In the genomic region with DNA sequence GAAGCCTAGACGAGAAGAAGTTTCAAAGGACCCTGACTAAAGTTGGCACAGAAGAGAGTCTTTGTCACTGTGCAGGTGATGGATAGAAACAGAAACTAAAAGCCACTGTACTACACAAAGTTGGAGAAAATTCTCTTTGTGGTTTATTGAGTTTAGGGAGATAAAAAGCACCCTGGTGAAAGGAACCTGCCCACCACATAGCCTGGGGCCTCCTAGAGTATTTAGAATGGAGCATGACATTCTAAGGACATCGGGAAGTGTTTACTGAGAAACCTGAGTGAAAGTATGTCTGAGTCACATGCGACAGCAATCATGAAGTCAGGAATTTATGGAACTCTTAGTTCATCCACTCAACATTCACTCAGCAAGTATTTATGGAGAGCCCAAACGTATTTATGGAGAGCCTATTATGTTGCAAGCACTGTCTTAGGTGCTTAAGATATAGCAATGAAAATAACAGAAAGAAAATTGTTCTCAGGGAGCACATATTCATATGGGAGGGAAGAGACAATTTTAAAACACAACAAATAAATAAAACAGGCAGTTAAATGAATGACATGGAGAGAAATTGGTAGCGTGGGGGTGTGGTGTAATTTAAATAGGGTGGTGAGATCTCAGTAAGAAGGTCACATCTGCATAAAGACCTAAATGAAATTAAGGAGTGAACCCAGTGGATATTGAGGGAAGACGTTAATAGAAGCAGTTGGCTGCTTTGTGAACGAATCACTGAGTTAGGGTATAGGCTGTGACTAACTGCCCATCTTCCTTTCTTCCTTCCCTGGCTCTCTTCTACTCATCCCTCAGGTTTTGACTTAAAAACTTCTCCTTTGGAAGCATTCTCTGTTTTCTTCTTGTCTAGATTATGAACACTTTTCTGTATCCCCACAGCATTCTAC, we compare ENCODE assay signal across 1 cellular context.
TF ChIP-seq lines count a peak whose summit lies in the region.

No MANE protein-coding gene starts in this region.

TF ChIP-seq in HEK293, 187 proteins besides CTCF, POLR2A, EP300 and RAD21 (continued from another document and continues in another):
- TF ChIP-seq, protein P1, sequence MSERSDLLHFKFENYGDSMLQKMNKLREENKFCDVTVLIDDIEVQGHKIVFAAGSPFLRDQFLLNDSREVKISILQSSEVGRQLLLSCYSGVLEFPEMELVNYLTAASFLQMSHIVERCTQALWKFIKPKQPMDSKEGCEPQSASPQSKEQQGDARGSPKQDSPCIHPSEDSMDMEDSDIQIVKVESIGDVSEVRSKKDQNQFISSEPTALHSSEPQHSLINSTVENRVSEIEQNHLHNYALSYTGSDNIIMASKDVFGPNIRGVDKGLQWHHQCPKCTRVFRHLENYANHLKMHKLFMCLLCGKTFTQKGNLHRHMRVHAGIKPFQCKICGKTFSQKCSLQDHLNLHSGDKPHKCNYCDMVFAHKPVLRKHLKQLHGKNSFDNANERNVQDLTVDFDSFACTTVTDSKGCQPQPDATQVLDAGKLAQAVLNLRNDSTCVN (tag by site-specific recombination; optimal IDR thresholded peaks at IDR 0.05): no peak
- TF ChIP-seq, protein P2, sequence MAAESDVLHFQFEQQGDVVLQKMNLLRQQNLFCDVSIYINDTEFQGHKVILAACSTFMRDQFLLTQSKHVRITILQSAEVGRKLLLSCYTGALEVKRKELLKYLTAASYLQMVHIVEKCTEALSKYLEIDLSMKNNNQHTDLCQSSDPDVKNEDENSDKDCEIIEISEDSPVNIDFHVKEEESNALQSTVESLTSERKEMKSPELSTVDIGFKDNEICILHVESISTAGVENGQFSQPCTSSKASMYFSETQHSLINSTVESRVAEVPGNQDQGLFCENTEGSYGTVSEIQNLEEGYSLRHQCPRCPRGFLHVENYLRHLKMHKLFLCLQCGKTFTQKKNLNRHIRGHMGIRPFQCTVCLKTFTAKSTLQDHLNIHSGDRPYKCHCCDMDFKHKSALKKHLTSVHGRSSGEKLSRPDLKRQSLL (tag by site-specific recombination; IDR thresholded peaks at IDR 0.05): peak; percentile 17; the same call in 1 of the 2 replicates
- no peak for TF ChIP-seq ZNF426 (tag by site-specific recombination; IDR thresholded peaks at IDR 0.05)
- TF ChIP-seq ZNF221 (tag by site-specific recombination; IDR thresholded peaks at IDR 0.05; ENCODE audit: borderline replicate concordance): no peak
- TF ChIP-seq ZNF830 (tag by site-specific recombination; IDR thresholded peaks at IDR 0.05; ENCODE audit: low read depth): no peak
- peak; percentile 52; the same call in 1 of the 2 replicates for TF ChIP-seq ZNF76 (tag by site-specific recombination; IDR thresholded peaks at IDR 0.05; ENCODE audit: borderline replicate concordance, low read depth)
- no peak for TF ChIP-seq ZNF416 (tag by site-specific recombination; IDR thresholded peaks at IDR 0.05)
- TF ChIP-seq ZNF585B (tag by site-specific recombination; IDR thresholded peaks at IDR 0.05): no peak
- no peak for TF ChIP-seq ZNF174 (tag by site-specific recombination; IDR thresholded peaks at IDR 0.05)
- no peak for TF ChIP-seq SETDB1 (IDR thresholded peaks at IDR 0.05; ENCODE audit: insufficient read length, low read length)
- TF ChIP-seq, protein P3, sequence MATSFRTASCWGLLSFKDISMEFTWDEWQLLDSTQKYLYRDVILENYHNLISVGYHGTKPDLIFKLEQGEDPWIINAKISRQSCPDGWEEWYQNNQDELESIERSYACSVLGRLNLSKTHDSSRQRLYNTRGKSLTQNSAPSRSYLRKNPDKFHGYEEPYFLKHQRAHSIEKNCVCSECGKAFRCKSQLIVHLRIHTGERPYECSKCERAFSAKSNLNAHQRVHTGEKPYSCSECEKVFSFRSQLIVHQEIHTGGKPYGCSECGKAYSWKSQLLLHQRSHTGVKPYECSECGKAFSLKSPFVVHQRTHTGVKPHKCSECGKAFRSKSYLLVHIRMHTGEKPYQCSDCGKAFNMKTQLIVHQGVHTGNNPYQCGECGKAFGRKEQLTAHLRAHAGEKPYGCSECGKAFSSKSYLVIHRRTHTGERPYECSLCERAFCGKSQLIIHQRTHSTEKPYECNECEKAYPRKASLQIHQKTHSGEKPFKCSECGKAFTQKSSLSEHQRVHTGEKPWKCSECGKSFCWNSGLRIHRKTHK (tag by site-specific recombination; IDR thresholded peaks at IDR 0.05): no peak
- TF ChIP-seq, protein P4, sequence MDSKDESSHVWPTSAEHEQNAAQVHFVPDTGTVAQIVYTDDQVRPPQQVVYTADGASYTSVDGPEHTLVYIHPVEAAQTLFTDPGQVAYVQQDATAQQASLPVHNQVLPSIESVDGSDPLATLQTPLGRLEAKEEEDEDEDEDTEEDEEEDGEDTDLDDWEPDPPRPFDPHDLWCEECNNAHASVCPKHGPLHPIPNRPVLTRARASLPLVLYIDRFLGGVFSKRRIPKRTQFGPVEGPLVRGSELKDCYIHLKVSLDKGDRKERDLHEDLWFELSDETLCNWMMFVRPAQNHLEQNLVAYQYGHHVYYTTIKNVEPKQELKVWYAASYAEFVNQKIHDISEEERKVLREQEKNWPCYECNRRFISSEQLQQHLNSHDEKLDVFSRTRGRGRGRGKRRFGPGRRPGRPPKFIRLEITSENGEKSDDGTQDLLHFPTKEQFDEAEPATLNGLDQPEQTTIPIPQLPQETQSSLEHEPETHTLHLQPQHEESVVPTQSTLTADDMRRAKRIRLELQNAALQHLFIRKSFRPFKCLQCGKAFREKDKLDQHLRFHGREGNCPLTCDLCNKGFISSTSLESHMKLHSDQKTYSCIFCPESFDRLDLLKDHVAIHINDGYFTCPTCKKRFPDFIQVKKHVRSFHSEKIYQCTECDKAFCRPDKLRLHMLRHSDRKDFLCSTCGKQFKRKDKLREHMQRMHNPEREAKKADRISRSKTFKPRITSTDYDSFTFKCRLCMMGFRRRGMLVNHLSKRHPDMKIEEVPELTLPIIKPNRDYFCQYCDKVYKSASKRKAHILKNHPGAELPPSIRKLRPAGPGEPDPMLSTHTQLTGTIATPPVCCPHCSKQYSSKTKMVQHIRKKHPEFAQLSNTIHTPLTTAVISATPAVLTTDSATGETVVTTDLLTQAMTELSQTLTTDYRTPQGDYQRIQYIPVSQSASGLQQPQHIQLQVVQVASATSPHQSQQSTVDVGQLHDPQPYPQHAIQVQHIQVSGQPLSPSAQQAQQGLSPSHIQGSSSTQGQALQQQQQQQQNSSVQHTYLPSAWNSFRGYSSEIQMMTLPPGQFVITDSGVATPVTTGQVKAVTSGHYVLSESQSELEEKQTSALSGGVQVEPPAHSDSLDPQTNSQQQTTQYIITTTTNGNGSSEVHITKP (tag by site-specific recombination; IDR thresholded peaks at IDR 0.05): peak; percentile 47
- peak; percentile 70; the same call in 1 of the 2 replicates for TF ChIP-seq ZBTB1 (tag by site-specific recombination; IDR thresholded peaks at IDR 0.05)
- TF ChIP-seq, protein P5, sequence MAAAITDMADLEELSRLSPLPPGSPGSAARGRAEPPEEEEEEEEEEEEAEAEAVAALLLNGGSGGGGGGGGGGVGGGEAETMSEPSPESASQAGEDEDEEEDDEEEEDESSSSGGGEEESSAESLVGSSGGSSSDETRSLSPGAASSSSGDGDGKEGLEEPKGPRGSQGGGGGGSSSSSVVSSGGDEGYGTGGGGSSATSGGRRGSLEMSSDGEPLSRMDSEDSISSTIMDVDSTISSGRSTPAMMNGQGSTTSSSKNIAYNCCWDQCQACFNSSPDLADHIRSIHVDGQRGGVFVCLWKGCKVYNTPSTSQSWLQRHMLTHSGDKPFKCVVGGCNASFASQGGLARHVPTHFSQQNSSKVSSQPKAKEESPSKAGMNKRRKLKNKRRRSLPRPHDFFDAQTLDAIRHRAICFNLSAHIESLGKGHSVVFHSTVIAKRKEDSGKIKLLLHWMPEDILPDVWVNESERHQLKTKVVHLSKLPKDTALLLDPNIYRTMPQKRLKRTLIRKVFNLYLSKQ (tag by site-specific recombination; IDR thresholded peaks at IDR 0.05; ENCODE audit: borderline replicate concordance): no peak
- no peak for TF ChIP-seq MYNN (tag by site-specific recombination; IDR thresholded peaks at IDR 0.05; ENCODE audit: borderline replicate concordance)
- no peak for TF ChIP-seq ZNF521 (tag by site-specific recombination; IDR thresholded peaks at IDR 0.05)
- TF ChIP-seq, protein P6, sequence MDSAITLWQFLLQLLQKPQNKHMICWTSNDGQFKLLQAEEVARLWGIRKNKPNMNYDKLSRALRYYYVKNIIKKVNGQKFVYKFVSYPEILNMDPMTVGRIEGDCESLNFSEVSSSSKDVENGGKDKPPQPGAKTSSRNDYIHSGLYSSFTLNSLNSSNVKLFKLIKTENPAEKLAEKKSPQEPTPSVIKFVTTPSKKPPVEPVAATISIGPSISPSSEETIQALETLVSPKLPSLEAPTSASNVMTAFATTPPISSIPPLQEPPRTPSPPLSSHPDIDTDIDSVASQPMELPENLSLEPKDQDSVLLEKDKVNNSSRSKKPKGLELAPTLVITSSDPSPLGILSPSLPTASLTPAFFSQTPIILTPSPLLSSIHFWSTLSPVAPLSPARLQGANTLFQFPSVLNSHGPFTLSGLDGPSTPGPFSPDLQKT (IDR thresholded peaks at IDR 0.05; ENCODE audit: borderline replicate concordance, low read depth, low read length): no peak
- no peak for TF ChIP-seq ZNF571 (tag by site-specific recombination; IDR thresholded peaks at IDR 0.05)
- TF ChIP-seq ZNF658 (tag by site-specific recombination; IDR thresholded peaks at IDR 0.05): no peak
- TF ChIP-seq, protein P7, sequence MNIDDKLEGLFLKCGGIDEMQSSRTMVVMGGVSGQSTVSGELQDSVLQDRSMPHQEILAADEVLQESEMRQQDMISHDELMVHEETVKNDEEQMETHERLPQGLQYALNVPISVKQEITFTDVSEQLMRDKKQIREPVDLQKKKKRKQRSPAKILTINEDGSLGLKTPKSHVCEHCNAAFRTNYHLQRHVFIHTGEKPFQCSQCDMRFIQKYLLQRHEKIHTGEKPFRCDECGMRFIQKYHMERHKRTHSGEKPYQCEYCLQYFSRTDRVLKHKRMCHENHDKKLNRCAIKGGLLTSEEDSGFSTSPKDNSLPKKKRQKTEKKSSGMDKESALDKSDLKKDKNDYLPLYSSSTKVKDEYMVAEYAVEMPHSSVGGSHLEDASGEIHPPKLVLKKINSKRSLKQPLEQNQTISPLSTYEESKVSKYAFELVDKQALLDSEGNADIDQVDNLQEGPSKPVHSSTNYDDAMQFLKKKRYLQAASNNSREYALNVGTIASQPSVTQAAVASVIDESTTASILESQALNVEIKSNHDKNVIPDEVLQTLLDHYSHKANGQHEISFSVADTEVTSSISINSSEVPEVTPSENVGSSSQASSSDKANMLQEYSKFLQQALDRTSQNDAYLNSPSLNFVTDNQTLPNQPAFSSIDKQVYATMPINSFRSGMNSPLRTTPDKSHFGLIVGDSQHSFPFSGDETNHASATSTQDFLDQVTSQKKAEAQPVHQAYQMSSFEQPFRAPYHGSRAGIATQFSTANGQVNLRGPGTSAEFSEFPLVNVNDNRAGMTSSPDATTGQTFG (tag by site-specific recombination; IDR thresholded peaks at IDR 0.05; ENCODE audit: borderline replicate concordance): no peak
- TF ChIP-seq BCL11A (tag by site-specific recombination; IDR thresholded peaks at IDR 0.05; ENCODE audit: low read depth): peak; percentile 65; the same call in 1 of the 2 replicates
- no peak for TF ChIP-seq BCL11B (tag by site-specific recombination; IDR thresholded peaks at IDR 0.05; ENCODE audit: low read depth)
- TF ChIP-seq, protein P8, sequence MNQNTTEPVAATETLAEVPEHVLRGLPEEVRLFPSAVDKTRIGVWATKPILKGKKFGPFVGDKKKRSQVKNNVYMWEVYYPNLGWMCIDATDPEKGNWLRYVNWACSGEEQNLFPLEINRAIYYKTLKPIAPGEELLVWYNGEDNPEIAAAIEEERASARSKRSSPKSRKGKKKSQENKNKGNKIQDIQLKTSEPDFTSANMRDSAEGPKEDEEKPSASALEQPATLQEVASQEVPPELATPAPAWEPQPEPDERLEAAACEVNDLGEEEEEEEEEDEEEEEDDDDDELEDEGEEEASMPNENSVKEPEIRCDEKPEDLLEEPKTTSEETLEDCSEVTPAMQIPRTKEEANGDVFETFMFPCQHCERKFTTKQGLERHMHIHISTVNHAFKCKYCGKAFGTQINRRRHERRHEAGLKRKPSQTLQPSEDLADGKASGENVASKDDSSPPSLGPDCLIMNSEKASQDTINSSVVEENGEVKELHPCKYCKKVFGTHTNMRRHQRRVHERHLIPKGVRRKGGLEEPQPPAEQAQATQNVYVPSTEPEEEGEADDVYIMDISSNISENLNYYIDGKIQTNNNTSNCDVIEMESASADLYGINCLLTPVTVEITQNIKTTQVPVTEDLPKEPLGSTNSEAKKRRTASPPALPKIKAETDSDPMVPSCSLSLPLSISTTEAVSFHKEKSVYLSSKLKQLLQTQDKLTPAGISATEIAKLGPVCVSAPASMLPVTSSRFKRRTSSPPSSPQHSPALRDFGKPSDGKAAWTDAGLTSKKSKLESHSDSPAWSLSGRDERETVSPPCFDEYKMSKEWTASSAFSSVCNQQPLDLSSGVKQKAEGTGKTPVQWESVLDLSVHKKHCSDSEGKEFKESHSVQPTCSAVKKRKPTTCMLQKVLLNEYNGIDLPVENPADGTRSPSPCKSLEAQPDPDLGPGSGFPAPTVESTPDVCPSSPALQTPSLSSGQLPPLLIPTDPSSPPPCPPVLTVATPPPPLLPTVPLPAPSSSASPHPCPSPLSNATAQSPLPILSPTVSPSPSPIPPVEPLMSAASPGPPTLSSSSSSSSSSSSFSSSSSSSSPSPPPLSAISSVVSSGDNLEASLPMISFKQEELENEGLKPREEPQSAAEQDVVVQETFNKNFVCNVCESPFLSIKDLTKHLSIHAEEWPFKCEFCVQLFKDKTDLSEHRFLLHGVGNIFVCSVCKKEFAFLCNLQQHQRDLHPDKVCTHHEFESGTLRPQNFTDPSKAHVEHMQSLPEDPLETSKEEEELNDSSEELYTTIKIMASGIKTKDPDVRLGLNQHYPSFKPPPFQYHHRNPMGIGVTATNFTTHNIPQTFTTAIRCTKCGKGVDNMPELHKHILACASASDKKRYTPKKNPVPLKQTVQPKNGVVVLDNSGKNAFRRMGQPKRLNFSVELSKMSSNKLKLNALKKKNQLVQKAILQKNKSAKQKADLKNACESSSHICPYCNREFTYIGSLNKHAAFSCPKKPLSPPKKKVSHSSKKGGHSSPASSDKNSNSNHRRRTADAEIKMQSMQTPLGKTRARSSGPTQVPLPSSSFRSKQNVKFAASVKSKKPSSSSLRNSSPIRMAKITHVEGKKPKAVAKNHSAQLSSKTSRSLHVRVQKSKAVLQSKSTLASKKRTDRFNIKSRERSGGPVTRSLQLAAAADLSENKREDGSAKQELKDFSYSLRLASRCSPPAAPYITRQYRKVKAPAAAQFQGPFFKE (tag by site-specific recombination; IDR thresholded peaks at IDR 0.05; ENCODE audit: borderline replicate concordance): no peak
- no peak for TF ChIP-seq ZNF677 (tag by site-specific recombination; IDR thresholded peaks at IDR 0.05)
- TF ChIP-seq ZNF175 (tag by site-specific recombination; IDR thresholded peaks at IDR 0.05): no peak
- 0 out of 2 replicates have a peak, but pooled peaks have one; percentile 44 for TF ChIP-seq GFI1B (tag by site-specific recombination; IDR thresholded peaks at IDR 0.05)
- TF ChIP-seq ZNF214 (tag by site-specific recombination; IDR thresholded peaks at IDR 0.05; ENCODE audit: borderline replicate concordance): no peak
- no peak for TF ChIP-seq ZBTB7A (tag by site-specific recombination; IDR thresholded peaks at IDR 0.05; ENCODE audit: low read depth)
- TF ChIP-seq, protein P9, sequence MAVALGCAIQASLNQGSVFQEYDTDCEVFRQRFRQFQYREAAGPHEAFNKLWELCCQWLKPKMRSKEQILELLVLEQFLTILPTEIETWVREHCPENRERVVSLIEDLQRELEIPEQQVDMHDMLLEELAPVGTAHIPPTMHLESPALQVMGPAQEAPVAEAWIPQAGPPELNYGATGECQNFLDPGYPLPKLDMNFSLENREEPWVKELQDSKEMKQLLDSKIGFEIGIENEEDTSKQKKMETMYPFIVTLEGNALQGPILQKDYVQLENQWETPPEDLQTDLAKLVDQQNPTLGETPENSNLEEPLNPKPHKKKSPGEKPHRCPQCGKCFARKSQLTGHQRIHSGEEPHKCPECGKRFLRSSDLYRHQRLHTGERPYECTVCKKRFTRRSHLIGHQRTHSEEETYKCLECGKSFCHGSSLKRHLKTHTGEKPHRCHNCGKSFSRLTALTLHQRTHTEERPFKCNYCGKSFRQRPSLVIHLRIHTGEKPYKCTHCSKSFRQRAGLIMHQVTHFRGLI (tag by site-specific recombination; IDR thresholded peaks at IDR 0.05): peak; percentile 39; the same call in 1 of the 2 replicates
- 0 out of 2 replicates have a peak, but pooled peaks have one; percentile 13 for TF ChIP-seq ZBTB20 (tag by site-specific recombination; IDR thresholded peaks at IDR 0.05)
